ENCODE assay signal across 1 cellular context in genomic region chr13:43401364-43401763, GRCh38.
TF ChIP-seq lines count a peak whose summit lies in the region.

No MANE protein-coding gene starts in this region.

TF ChIP-seq in GM23338, 12 proteins besides CTCF, POLR2A, EP300 and RAD21 (continued from another document):
- TF ChIP-seq ZNF462 (CRISPR knock-in tag; IDR thresholded peaks at IDR 0.05) (no peak), ZNF331 (CRISPR knock-in tag; IDR thresholded peaks at IDR 0.05; ENCODE audit: low read depth) (no peak), CREB1 (CRISPR knock-in tag; IDR thresholded peaks at IDR 0.05; ENCODE audit: low read depth) (no peak), POLR2AphosphoS5 (IDR thresholded peaks at IDR 0.05; ENCODE audit: low read depth) (no peak), REST (IDR thresholded peaks at IDR 0.05; ENCODE audit: unreplicated experiment) (no peak), ZNF114 (CRISPR knock-in tag; IDR thresholded peaks at IDR 0.05) (no peak), ETS1 (IDR thresholded peaks at IDR 0.05) (no peak)
